In the genomic region with DNA sequence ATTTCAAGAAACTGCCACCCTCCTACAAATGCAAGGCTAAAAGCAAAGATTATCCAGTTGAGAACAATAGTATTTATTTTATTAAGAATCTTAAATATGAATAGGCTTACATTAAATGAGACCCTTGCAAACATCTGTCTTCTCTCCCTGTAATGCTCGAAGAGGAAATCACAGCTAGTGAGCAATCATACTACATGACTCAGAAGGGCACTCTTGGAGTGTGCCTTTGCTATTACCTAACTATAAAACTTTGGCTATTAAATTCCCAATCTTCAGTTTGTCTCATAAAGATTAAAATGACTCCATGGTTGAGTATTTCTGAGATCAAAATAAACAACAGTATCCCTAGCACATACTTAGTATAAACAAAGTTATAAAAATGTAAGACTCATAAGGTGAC, we compare ENCODE assay signal across 19 cellular contexts.
"Had no signal": no experiment of that assay in that cellular context is flagged by ENCODE, and none has a peak within 500 bp of the region (broad histone marks: within the 10 kb centered on the region; RNA-seq: fewer than 3 reads in every experiment).

No MANE protein-coding gene starts in this region.

- H3K4me1 Mint-ChIP-seq: activated CD4-positive, alpha-beta T cell treated with anti-CD3 and anti-CD28 coated beads for 36 hours; natural killer cell had no signal

- H3K27me3 Mint-ChIP-seq: activated CD4-positive, alpha-beta memory T cell treated with anti-CD3 and anti-CD28 coated beads for 36 hours; activated CD4-positive, alpha-beta T cell treated with anti-CD3 and anti-CD28 coated beads for 36 hours had no signal

- H3K4me3 Mint-ChIP-seq: activated CD4-positive, alpha-beta memory T cell treated with anti-CD3 and anti-CD28 coated beads for 36 hours; activated CD4-positive, alpha-beta T cell treated with anti-CD3 and anti-CD28 coated beads for 36 hours; activated T-helper 1 cell treated with anti-CD3 and anti-CD28 coated beads, Interleukin-12 subunit alpha, Interleukin-12 subunit beta, Interleukin-2, Interleukin-4 antibody, amounts not matched to agents 30 ng/mL and 10 ng/mL and 1 ng/mL, durations not matched to agents 14 hours and 24 hours and 36 hours; natural killer cell had no signal

- H3K27me3 ChIP-seq: adrenal gland, breast epithelium, esophagus squamous epithelium, sigmoid colon, spleen, tibial nerve had no signal

- H3K9me3 ChIP-seq: adrenal gland, esophagus squamous epithelium, sigmoid colon had no signal

- ATAC-seq: activated CD4-positive, alpha-beta T cell treated with anti-CD3 and anti-CD28 coated beads for 36 hours; activated naive CD4-positive, alpha-beta T cell treated with anti-CD3 and anti-CD28 coated beads, Interleukin-2, amount 50 U/mL, for 72 hours; left lobe of liver; natural killer cell had no signal

- H3K36me3 ChIP-seq: adrenal gland, breast epithelium, esophagus squamous epithelium, sigmoid colon, spleen, tibial nerve had no signal

- H3K4me3 ChIP-seq: adrenal gland, breast epithelium, esophagus squamous epithelium, lung, sigmoid colon, spleen, tibial nerve had no signal

- H3K27ac Mint-ChIP-seq: activated CD4-positive, alpha-beta memory T cell treated with anti-CD3 and anti-CD28 coated beads for 36 hours; activated CD4-positive, alpha-beta T cell treated with anti-CD3 and anti-CD28 coated beads for 36 hours; activated naive CD4-positive, alpha-beta T cell treated with anti-CD3 and anti-CD28 coated beads, Interleukin-2, amount 50 U/mL, for 72 hours; activated T-helper 1 cell treated with anti-CD3 and anti-CD28 coated beads, Interleukin-12 subunit alpha, Interleukin-12 subunit beta, Interleukin-2, Interleukin-4 antibody, amounts not matched to agents 30 ng/mL and 10 ng/mL and 1 ng/mL, durations not matched to agents 14 hours and 24 hours and 36 hours; natural killer cell had no signal

- DNase-seq: activated CD4-positive, alpha-beta memory T cell treated with anti-CD3 and anti-CD28 coated beads for 36 hours; activated CD4-positive, alpha-beta T cell treated with anti-CD3 and anti-CD28 coated beads for 36 hours; activated gamma-delta T cell treated with Interleukin-2 at 50 U/mL for 16 hours; activated T-cell treated with anti-CD3 and anti-CD28 coated beads for 4 hours; adrenal gland; effector CD4-positive, alpha-beta T cell; esophagus squamous epithelium; hypothalamus; natural killer cell; sigmoid colon; spleen; stimulated activated naive CD4-positive, alpha-beta T cell treated with Interleukin-2 at 50 U/mL for 16 hours had no signal

- H3K36me3 Mint-ChIP-seq: activated CD4-positive, alpha-beta memory T cell treated with anti-CD3 and anti-CD28 coated beads for 36 hours; activated naive CD4-positive, alpha-beta T cell treated with anti-CD3 and anti-CD28 coated beads, Interleukin-2, amount 50 U/mL, for 72 hours; natural killer cell had no signal

- H3K27ac ChIP-seq: adrenal gland, breast epithelium, esophagus squamous epithelium, parathyroid adenoma, sigmoid colon, spleen, tibial nerve had no signal

- H3K4me1 ChIP-seq: adrenal gland, breast epithelium, esophagus squamous epithelium, parathyroid adenoma, sigmoid colon, spleen, tibial nerve had no signal

- H3K9me3 Mint-ChIP-seq: activated CD4-positive, alpha-beta memory T cell treated with anti-CD3 and anti-CD28 coated beads for 36 hours; activated T-helper 1 cell treated with anti-CD3 and anti-CD28 coated beads, Interleukin-12 subunit alpha, Interleukin-12 subunit beta, Interleukin-2, Interleukin-4 antibody, amounts not matched to agents 30 ng/mL and 10 ng/mL and 1 ng/mL, durations not matched to agents 14 hours and 24 hours and 36 hours had no signal
